Comparison of ENCODE assay signal across 13 cellular contexts in the genomic region with DNA sequence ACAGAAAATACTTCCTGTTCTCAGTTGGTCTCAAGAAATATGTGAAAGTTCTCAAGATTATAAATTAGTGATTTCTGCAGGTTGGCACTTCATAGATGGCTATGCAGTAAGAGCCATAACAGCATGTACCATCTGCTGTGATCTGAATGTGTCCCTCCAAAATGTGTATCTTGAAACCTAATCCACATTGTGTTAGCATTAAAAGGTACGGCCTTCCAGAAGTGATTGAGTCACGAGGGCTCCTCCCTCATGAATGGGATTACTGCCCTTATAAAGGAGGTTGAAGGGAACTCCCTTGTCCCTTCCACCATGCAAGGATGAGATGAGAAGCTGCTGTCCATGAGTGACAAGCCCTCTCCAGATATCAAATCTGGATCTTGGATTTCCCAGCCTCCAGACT.
"Had no signal": no experiment of that assay in that cellular context is flagged by ENCODE, and none has a peak within 500 bp of the region (broad histone marks: within the 10 kb centered on the region; RNA-seq: fewer than 3 reads in every experiment).

No MANE protein-coding gene starts in this region.

- FAIRE-seq: astrocyte had no signal

- H3K9me3 Mint-ChIP-seq: activated CD4-positive, alpha-beta T cell treated with anti-CD3 and anti-CD28 coated beads, Interleukin-2, amount 10 ng/mL, durations not matched to agents 24 days and 14 days; activated naive CD4-positive, alpha-beta T cell treated with anti-CD3 and anti-CD28 coated beads for 36 hours; activated T-helper 17 cell treated with anti-CD3 and anti-CD28 coated beads, Interleukin-2, amount 50 U/mL, for 72 hours; immature natural killer cell; natural killer cell had no signal

- H3K4me3 Mint-ChIP-seq: activated B cell treated with CpG ODN at 0.5 μM for 24 hours; activated CD4-positive, alpha-beta T cell treated with anti-CD3 and anti-CD28 coated beads, Interleukin-2, amount 10 ng/mL, durations not matched to agents 24 days and 14 days; activated naive CD4-positive, alpha-beta T cell treated with anti-CD3 and anti-CD28 coated beads for 36 hours; activated T-helper 17 cell treated with anti-CD3 and anti-CD28 coated beads, Interleukin-2, amount 50 U/mL, for 72 hours; immature natural killer cell; natural killer cell had no signal

- H3K4me1 Mint-ChIP-seq: activated CD4-positive, alpha-beta T cell treated with anti-CD3 and anti-CD28 coated beads, Interleukin-2, amount 10 ng/mL, durations not matched to agents 24 days and 14 days; activated T-helper 17 cell treated with anti-CD3 and anti-CD28 coated beads, Interleukin-2, amount 50 U/mL, for 72 hours; immature natural killer cell; natural killer cell had no signal

- H3K27me3 Mint-ChIP-seq: activated B cell treated with CpG ODN at 0.5 μM for 24 hours; activated T-helper 17 cell treated with anti-CD3 and anti-CD28 coated beads, Interleukin-2, amount 50 U/mL, for 72 hours had no signal

- ATAC-seq: activated T-helper 17 cell treated with anti-CD3 and anti-CD28 coated beads, Interleukin-2, amount 50 U/mL, for 72 hours; left cardiac atrium; natural killer cell had no signal

- H3K36me3 Mint-ChIP-seq: natural killer cell had no signal

- DNase-seq: activated B cell treated with CpG ODN at 0.5 μM for 24 hours; activated CD4-positive, alpha-beta T cell treated with anti-CD3 and anti-CD28 coated beads, Interleukin-2, amount 10 ng/mL, durations not matched to agents 24 days and 14 days; activated CD8-positive, alpha-beta memory T cell treated with anti-CD3 and anti-CD28 coated beads for 24 hours; activated naive CD4-positive, alpha-beta T cell treated with anti-CD3 and anti-CD28 coated beads for 36 hours; esophagus squamous epithelium; foreskin fibroblast; immature natural killer cell; left cardiac atrium; natural killer cell; posterior cingulate gyrus; thyroid gland had no signal
